In genomic region chrX:72030431-72030830, GRCh38 we compare ENCODE assay signal across 18 cellular contexts.
A peak's percentile ranks its signal among the peaks of the same experiment; 100 is the strongest.
DNase-seq lines count a peak whose midpoint lies in the region; ATAC-seq, FAIRE-seq and TF ChIP-seq lines count a peak whose summit lies in the region.
"Had no signal": no experiment of that assay in that cellular context is flagged by ENCODE, and none has a peak within 500 bp of the region (broad histone marks: within the 10 kb centered on the region; RNA-seq: fewer than 3 reads in every experiment).

No MANE protein-coding gene starts in this region.

- POLR2A ChIA-PET in MCF 10A (lab: Yijun Ruan, JAX), result interaction anchor here (0.6 to 1.1 kb wide), 3 partner anchors 101 to 884 kb away, joined by 3 to 5 read pairs (median 4); partner anchors contain the start of genes PIN4 and RTL5

- no peak overlapping the region for H3K9ac ChIP-seq in mammary epithelial cell (ENCODE audit: insufficient read depth, low read length)

- in situ Hi-C loops in mammary epithelial cell (cut with MboI; ENCODE audit: low sequenced_read_pairs in 2 of 2), result no loop called here

- WGBS in mammary epithelial cell (ENCODE audit: low coverage, missing lambda C conversion rate), result 67% methylated on average over 3 of the region's 3 CpGs
- WGBS in pancreas, 2 donors, result 13 to 20% methylated on average over 3 of the region's 3 CpGs

- H3K4me3 ChIP-seq in mammary epithelial cell (replicated peaks in 1 of 3; ENCODE audit: insufficient read depth in 1 of 3, low read depth in 2 of 3, low read length in 3 of 3) (no peak overlapping the region), pancreas (no peak overlapping the region)
- H3K4me3 ChIP-seq: lower lobe of right lung, upper lobe of right lung had no signal

- H3K9me3 ChIP-seq in mammary epithelial cell (replicated peaks; ENCODE audit: insufficient read depth, low read length) (no peaks in the 10 kb centered on the region), pancreas (no peaks in the 10 kb centered on the region)
- H3K9me3 ChIP-seq: lower lobe of right lung, upper lobe of right lung had no signal

- no peaks in the 10 kb centered on the region for H3K36me3 ChIP-seq in mammary epithelial cell (ENCODE audit: insufficient read depth, low read length)
- H3K36me3 ChIP-seq in pancreas, result no peaks in the 10 kb centered on the region
- H3K36me3 ChIP-seq: lower lobe of right lung, upper lobe of right lung had no signal

- BruUV-seq in mammary epithelial cell (replicated peaks; lab: Mats Ljungman, UMichigan) (no TSS peak), MCF 10A (replicated peaks; lab: Mats Ljungman, UMichigan) (no TSS peak)

- H3K27ac ChIP-seq in mammary epithelial cell (ENCODE audit: insufficient read depth, low read depth, low read length), result no peak overlapping the region
- no peak overlapping the region for H3K27ac ChIP-seq in pancreas
- H3K27ac ChIP-seq: lower lobe of right lung, upper lobe of right lung had no signal

- dilution Hi-C loops in mammary epithelial cell (cut with HindIII; ENCODE audit: low sequenced_read_pairs), result loop anchor here (5.0 kb wide), 1 partner anchor 43 kb away; no protein-coding TSS in a partner anchor

- TF ChIP-seq CTCF in mammary epithelial cell (conservative IDR thresholded peaks at IDR 0.05 in 1 of 2, IDR thresholded peaks at IDR 0.05 in 1 of 2; ENCODE audit: extremely low read depth in 1 of 2, insufficient read depth in 1 of 2, low read depth in 1 of 2, low read length in 2 of 2) (no peak), MCF 10A (IDR thresholded peaks at IDR 0.05; ENCODE audit: unreplicated experiment) (no peak), pancreas (IDR thresholded peaks at IDR 0.05) (no peak)

- ATAC-seq in left lobe of liver (peak; percentile 72), pancreas (peak; percentile 35 to 74 (median 58)), GM18907 (IDR thresholded peaks at IDR 0.05; ENCODE audit: unreplicated experiment) (no peak), Right ventricle myocardium superior (ENCODE audit: poor library complexity) (no peak)
- ATAC-seq in activated T-cell treated with anti-CD3 and anti-CD28 coated beads, Interleukin-2, amount 50 U/mL, for 4 hours, result no peak
- ATAC-seq: upper lobe of right lung had no signal

- peak overlapping the region; percentile 11 for H3K4me2 ChIP-seq in mammary epithelial cell (ENCODE audit: insufficient read depth, low read depth, low read length)

- no peak overlapping the region for H2AFZ ChIP-seq in mammary epithelial cell (ENCODE audit: low read depth, low read length)

- H3K27me3 ChIP-seq in mammary epithelial cell (ENCODE audit: insufficient read depth, low read length) (peaks cover 2% of the 10 kb centered on the region), pancreas (peaks cover 0 to 10% (median 0%) of the 10 kb centered on the region in 4 donors)
- H3K27me3 ChIP-seq: upper lobe of right lung had no signal

- peaks cover 20% of the 10 kb centered on the region for H3K4me1 ChIP-seq in mammary epithelial cell (ENCODE audit: insufficient read depth, low read length)
- H3K4me1 ChIP-seq in pancreas, result peaks cover 0 to 4% (median 0%) of the 10 kb centered on the region in 3 donors
- H3K4me1 ChIP-seq: upper lobe of right lung had no signal

- no peaks in the 10 kb centered on the region for H3K79me2 ChIP-seq in mammary epithelial cell (ENCODE audit: insufficient read depth, low read length)

- intact Hi-C loops in mammary epithelial cell (cut with micrococcal nuclease), result no loop called here
- intact Hi-C loops in MCF 10A (cut with micrococcal nuclease), result no loop called here
- intact Hi-C loops in pancreas (cut with DNase I), result no loop called here
- intact Hi-C loops in Right ventricle myocardium superior (cut with DNase I), result no loop called here

- no peaks in the 10 kb centered on the region for H3K9me3 Mint-ChIP-seq in MCF 10A (ENCODE audit: unreplicated experiment)
- H3K9me3 Mint-ChIP-seq in activated T-cell treated with anti-CD3 and anti-CD28 coated beads, Interleukin-2, amount 50 U/mL, for 4 hours, result no peaks in the 10 kb centered on the region
- H3K9me3 Mint-ChIP-seq: stimulated activated naive CD8-positive, alpha-beta T cell treated with anti-CD3 and anti-CD28 coated beads, Interleukin-15, Interleukin-2, amounts not matched to agents 100 ng/mL and 50 ng/mL, for 24 hours had no signal

- H3K4me1 Mint-ChIP-seq in MCF 10A (ENCODE audit: insufficient read depth, unreplicated experiment), result peaks cover 10% of the 10 kb centered on the region
- peaks cover 5% of the 10 kb centered on the region for H3K4me1 Mint-ChIP-seq in activated T-cell treated with anti-CD3 and anti-CD28 coated beads, Interleukin-2, amount 50 U/mL, for 4 hours (ENCODE audit: low read depth)
- H3K4me1 Mint-ChIP-seq: naive B cell had no signal

- no peak for FAIRE-seq in pancreas (lab: Jason Lieb, UNC)
- FAIRE-seq: A204.1 had no signal

- H3K36me3 Mint-ChIP-seq in MCF 10A (ENCODE audit: insufficient read depth, unreplicated experiment), result no peaks in the 10 kb centered on the region
- no peaks in the 10 kb centered on the region for H3K36me3 Mint-ChIP-seq in activated T-cell treated with anti-CD3 and anti-CD28 coated beads, Interleukin-2, amount 50 U/mL, for 4 hours (ENCODE audit: insufficient read depth)
- H3K36me3 Mint-ChIP-seq: activated naive CD8-positive, alpha-beta T cell; naive B cell had no signal

- no peaks in the 10 kb centered on the region for H4K20me1 ChIP-seq in mammary epithelial cell (ENCODE audit: insufficient read depth, low read length)

- H3K27ac Mint-ChIP-seq in MCF 10A (ENCODE audit: low read depth, unreplicated experiment), result no peak overlapping the region
- H3K27ac Mint-ChIP-seq: activated naive CD8-positive, alpha-beta T cell; naive B cell; stimulated activated naive CD8-positive, alpha-beta T cell treated with anti-CD3 and anti-CD28 coated beads, Interleukin-15, Interleukin-2, amounts not matched to agents 100 ng/mL and 50 ng/mL, for 24 hours had no signal

- H3K4me3 Mint-ChIP-seq in MCF 10A (ENCODE audit: unreplicated experiment), result no peak overlapping the region
- H3K4me3 Mint-ChIP-seq in activated T-cell treated with anti-CD3 and anti-CD28 coated beads, Interleukin-2, amount 50 U/mL, for 4 hours, result no peak overlapping the region
- H3K4me3 Mint-ChIP-seq: activated naive CD8-positive, alpha-beta T cell; naive B cell; stimulated activated naive CD8-positive, alpha-beta T cell treated with anti-CD3 and anti-CD28 coated beads, Interleukin-15, Interleukin-2, amounts not matched to agents 100 ng/mL and 50 ng/mL, for 24 hours had no signal

- CTCF ChIA-PET in mammary epithelial cell (lab: Charles Lee; ENCODE audit: low non-redundant PET) (no interaction called here), MCF 10A (lab: Yijun Ruan, JAX) (interaction anchor here (0.6 to 6.5 kb wide), 2 partner anchors 11 to 77 kb away, joined by 4 to 53 read pairs; no protein-coding TSS in a partner anchor)

- peaks cover 83% of the 10 kb centered on the region for H3K27me3 Mint-ChIP-seq in MCF 10A (ENCODE audit: insufficient read depth, unreplicated experiment)
- no peaks in the 10 kb centered on the region for H3K27me3 Mint-ChIP-seq in activated T-cell treated with anti-CD3 and anti-CD28 coated beads, Interleukin-2, amount 50 U/mL, for 4 hours (ENCODE audit: low read depth)
- H3K27me3 Mint-ChIP-seq: activated naive CD8-positive, alpha-beta T cell had no signal

- DNase-seq in mammary epithelial cell (no peak), MCF 10A (ENCODE audit: unreplicated experiment) (no peak), left lobe of liver (ENCODE audit: low spot score) (peak; percentile 48), pancreas (no peak), Right ventricle myocardium superior (no peak), NCI-H526 treated with DMSO at 0.1 percent for 48 hours (lab: John Stamatoyannopoulos, UW) (no peak)
- no peak for DNase-seq in activated T-cell treated with anti-CD3 and anti-CD28 coated beads, Interleukin-2, amount 50 U/mL, for 4 hours
- DNase-seq: activated CD4-positive, alpha-beta T cell treated with anti-CD3 and anti-CD28 coated beads for 1 hour; head of caudate nucleus; lower lobe of right lung; naive B cell; NCI-H524 treated with DMSO at 0.1 percent for 48 hours; SW 1271; upper lobe of right lung had no signal

Comparison
In these comparisons a context has a peak if more than half of its experiments do, and no peak if none do; other contexts are left out.
1. ATAC-seq: peak in left lobe of liver (single experiment) and pancreas (4 of 4); none in GM18907 (single experiment), Right ventricle myocardium superior (single experiment) and activated T-cell treated with anti-CD3 and anti-CD28 coated beads, Interleukin-2, amount 50 U/mL, for 4 hours (0 of 2).